8 cellular contexts compared by ENCODE assay signal in the genomic region with DNA sequence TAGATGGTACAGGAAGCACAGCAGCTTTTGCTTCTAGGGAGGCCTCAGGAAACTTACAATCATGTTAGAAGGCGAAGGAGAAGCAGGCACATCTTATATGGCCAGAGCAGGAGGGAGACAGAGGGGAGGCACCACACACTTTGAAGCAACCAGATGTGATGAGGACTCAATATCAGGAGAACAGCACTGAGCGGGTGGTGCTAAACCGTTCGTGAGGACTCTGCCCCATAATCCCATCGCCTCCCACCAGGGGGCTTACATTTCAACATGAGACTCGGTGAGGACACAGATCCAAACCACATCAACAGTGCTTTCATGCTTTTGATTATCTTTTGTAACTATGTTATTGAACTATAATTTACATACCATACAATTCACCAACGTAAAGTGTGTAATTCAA. TPM values are rescaled to one million over a fixed set of nuclear protein-coding genes. Genes with fewer than 3 reads are reported as not detected.
DNase-seq lines count a peak whose midpoint lies in the region; ATAC-seq, FAIRE-seq and TF ChIP-seq lines count a peak whose summit lies in the region.

No MANE protein-coding gene starts in this region.

- H3K36me3 Mint-ChIP-seq in T-helper 17 cell (ENCODE audit: low read depth) = peaks cover 13% of the 10 kb centered on the region
- H3K36me3 Mint-ChIP-seq in endothelial cell (ENCODE audit: low read depth, unreplicated experiment) = peaks cover 32% of the 10 kb centered on the region

- peaks cover 5 to 9% of the 10 kb centered on the region in 2 donors for H3K36me3 ChIP-seq in small intestine (ENCODE audit: control insufficient read depth in 2 of 2, insufficient read depth in 2 of 2, low read length in 2 of 2)

- no peaks in the 10 kb centered on the region for H3K9me3 Mint-ChIP-seq in endothelial cell (ENCODE audit: unreplicated experiment)

- H3K27ac Mint-ChIP-seq in T-helper 17 cell (peak overlapping the region; percentile 16), endothelial cell (ENCODE audit: unreplicated experiment) (no peak overlapping the region)

- H3K4me3 ChIP-seq in small intestine (ENCODE audit: low read depth in 1 of 2, low read length in 2 of 2) = no peak overlapping the region

- WGBS in small intestine, 3 donors = 69 to 84% (median 74%) methylated on average over 7 of the region's 7 CpGs

- no peaks in the 10 kb centered on the region for H3K4me1 ChIP-seq in small intestine (ENCODE audit: control insufficient read depth in 2 of 2, insufficient read depth in 1 of 2, low read depth in 1 of 2, low read length in 1 of 2)

- DNase-seq in GM18507 (ENCODE audit: extremely low spot score, insufficient read length, low read depth) (no peak), T-helper 17 cell (peak in 1 of 3 donors; percentile 17), endothelial cell (ENCODE audit: low spot score) (peak; percentile 55), NCI-H2107 treated with DMSO at 0.1 percent for 48 hours (lab: John Stamatoyannopoulos, UW; ENCODE audit: unreplicated experiment) (no peak), NCI-H146 treated with DMSO at 0.1 percent for 48 hours (lab: John Stamatoyannopoulos, UW; ENCODE audit: unreplicated experiment) (no peak), small intestine (no peak)
- peak; percentile 7 for DNase-seq in stimulated activated CD4-positive, alpha-beta T cell treated with anti-CD3 and anti-CD28 coated beads, Interleukin-2, amount 100 ng/mL, for 4 hours (ENCODE audit: low read depth)

- FAIRE-seq in GM18507 (lab: Jason Lieb, UNC) (peak; percentile 45), small intestine (lab: Jason Lieb, UNC) (no peak)

- peak overlapping the region in 1 of 2 donors; percentile 11 for H3K27ac ChIP-seq in small intestine (ENCODE audit: low read depth in 1 of 2, low read length in 1 of 2)

- H3K9me3 ChIP-seq in T-helper 17 cell (ENCODE audit: control insufficient read depth, low read length, poor library complexity, severe bottlenecking) (no peaks in the 10 kb centered on the region), small intestine (ENCODE audit: control insufficient read depth, low read depth) (no peaks in the 10 kb centered on the region)

- TF ChIP-seq CTCF in endothelial cell (IDR thresholded peaks at IDR 0.05; ENCODE audit: unreplicated experiment) = peak; percentile 42

- ATAC-seq in T-helper 17 cell (peak; percentile 68), HG02852 (IDR thresholded peaks at IDR 0.05; ENCODE audit: unreplicated experiment) (no peak)

- H3K27me3 Mint-ChIP-seq in T-helper 17 cell = no peaks in the 10 kb centered on the region
- H3K27me3 Mint-ChIP-seq in endothelial cell (ENCODE audit: unreplicated experiment) = peaks cover 3% of the 10 kb centered on the region

- H3K4me1 Mint-ChIP-seq in T-helper 17 cell (peaks cover 10% of the 10 kb centered on the region), endothelial cell (ENCODE audit: unreplicated experiment) (peaks cover 3% of the 10 kb centered on the region)

- H3K4me3 Mint-ChIP-seq in T-helper 17 cell (no peak overlapping the region), endothelial cell (ENCODE audit: unreplicated experiment) (no peak overlapping the region)

- no peaks in the 10 kb centered on the region for H3K27me3 ChIP-seq in small intestine (ENCODE audit: control insufficient read depth in 2 of 2, insufficient read depth in 2 of 2, low read length in 2 of 2)

RNA-seq across cellular contexts. Expression of a gene that starts 7.6 kb away (rescaled TPM):
- total RNA-seq in T-helper 17 cell = under 1 TPM; 0.87 to 0.94 TPM
- 51.1 TPM for total RNA-seq in endothelial cell (ENCODE audit: unreplicated experiment)
- polyA plus RNA-seq in small intestine = 10 to 100 TPM in 1 of 3 donors, 1 to 10 TPM in 2; 2.7 to 12.2 (median 3.6) TPM

RNA-seq across cellular contexts. Expression of a gene that starts 31.2 kb away (rescaled TPM):
- total RNA-seq in T-helper 17 cell (10 to 100 TPM; 42.0 to 52.6 TPM), endothelial cell (ENCODE audit: unreplicated experiment) (35.8 TPM)
- polyA plus RNA-seq in small intestine = 10 to 100 TPM; 17.7 to 23.2 (median 20.7) TPM

RNA-seq across cellular contexts. Expression of a gene that starts 44.9 kb away (rescaled TPM):
- total RNA-seq in T-helper 17 cell = 1 to 10 TPM; 2.9 to 5.5 TPM
- total RNA-seq in endothelial cell (ENCODE audit: unreplicated experiment) = 33.5 TPM
- 1 to 10 TPM in 2 of 3 donors, under 1 TPM in 1; 0.45 to 9.8 (median 1.6) TPM for polyA plus RNA-seq in small intestine

Comparison
In these comparisons a context has a peak if more than half of its experiments do, and no peak if none do; other contexts are left out.
1. DNase-seq: peak in endothelial cell (single experiment) and stimulated activated CD4-positive, alpha-beta T cell treated with anti-CD3 and anti-CD28 coated beads, Interleukin-2, amount 100 ng/mL, for 4 hours (single experiment); none in GM18507 (single experiment), NCI-H2107 treated with DMSO at 0.1 percent for 48 hours (single experiment), NCI-H146 treated with DMSO at 0.1 percent for 48 hours (single experiment) and small intestine (single experiment).
2. RNA of a gene that starts 7.6 kb away (total RNA-seq): 51.1 TPM in endothelial cell (single experiment); 0.87 to 0.94 TPM in T-helper 17 cell; every median in the first group is over 10 times any median in the second.